18 cellular contexts compared by ENCODE assay signal in the genomic region with DNA sequence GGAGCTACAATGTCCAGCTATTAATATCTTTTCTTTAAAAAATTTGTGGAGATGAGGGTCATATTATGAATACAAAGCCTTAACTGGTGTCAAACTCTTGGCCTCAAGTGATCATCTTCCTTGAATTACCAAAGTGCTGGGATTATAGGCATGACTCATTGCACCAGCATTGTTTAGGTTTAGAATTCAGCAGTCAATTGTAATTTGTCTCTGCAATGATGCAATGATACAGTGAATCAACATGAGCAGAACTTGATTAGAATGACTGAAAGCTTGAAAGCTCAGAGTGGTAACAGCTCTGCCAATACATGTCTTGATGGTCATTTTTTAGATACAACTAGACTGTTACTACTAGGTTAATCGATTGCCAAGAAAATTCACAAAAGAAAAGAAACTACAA.
DNase-seq lines count a peak whose midpoint lies in the region; ATAC-seq and TF ChIP-seq lines count a peak whose summit lies in the region.
"Had no signal": no experiment of that assay in that cellular context is flagged by ENCODE, and none has a peak within 500 bp of the region (broad histone marks: within the 10 kb centered on the region; RNA-seq: fewer than 3 reads in every experiment).

No MANE protein-coding gene starts in this region.

- DNase-seq in BJ (ENCODE audit: low read depth) (peak; percentile 3), HS-27A (ENCODE audit: low read depth) (peak; percentile 5), amniotic epithelial cell (ENCODE audit: low read depth) (peak; percentile 88), foreskin fibroblast (peak; percentile 8 to 36), epidermal melanocyte (ENCODE audit: insufficient read length, low spot score) (no peak)
- no peak for DNase-seq in stimulated activated CD4-positive, alpha-beta T cell treated with anti-CD3 and anti-CD28 coated beads, Interleukin-1b, Interleukin-23, amount 100 ng/mL, for 48 hours
- DNase-seq: activated CD4-positive, alpha-beta T cell treated with anti-CD3 and anti-CD28 coated beads, Interleukin-2, amount 50 U/mL, for 48 hours; DMS79 treated with DMSO at 0.1 percent for 48 hours; effector memory CD8-positive, alpha-beta T cell; hypothalamus; NCI-H510A; right lobe of liver; SHP77 treated with DMSO at 0.1 percent for 48 hours; stimulated activated naive CD4-positive, alpha-beta T cell; T1000 had no signal

- CTCF ChIA-PET in BJ (lab: Yijun Ruan, JAX), result no interaction called here

- ATAC-seq in HG03521 (IDR thresholded peaks at IDR 0.05; ENCODE audit: unreplicated experiment) (no peak), HG02759 (IDR thresholded peaks at IDR 0.05; ENCODE audit: unreplicated experiment) (no peak)
- ATAC-seq: effector memory CD8-positive, alpha-beta T cell; right lobe of liver had no signal

- POLR2A ChIA-PET in BJ (lab: Charles Lee), result no interaction called here

- TF ChIP-seq CTCF in BJ (IDR thresholded peaks at IDR 0.05; ENCODE audit: insufficient read depth, low read depth, low read length) (no peak), foreskin fibroblast (IDR thresholded peaks at IDR 0.05; ENCODE audit: low read depth, low read length) (no peak)

- H3K27me3 ChIP-seq in BJ (ENCODE audit: control insufficient read depth, insufficient read depth, low read length), result no peaks in the 10 kb centered on the region
- H3K27me3 ChIP-seq: BLaER1, right lobe of liver had no signal

- H3K36me3 ChIP-seq in BJ (ENCODE audit: control insufficient read depth, insufficient read depth, low read length), result no peaks in the 10 kb centered on the region
- H3K36me3 ChIP-seq: BLaER1, right lobe of liver had no signal

- H3K4me3 ChIP-seq in BJ (ENCODE audit: low read depth, low read length) (no peak overlapping the region), foreskin fibroblast (ENCODE audit: low read depth in 1 of 2, low read length in 2 of 2) (no peak overlapping the region)
- H3K4me3 ChIP-seq: BLaER1, right lobe of liver had no signal

Comparison
In these comparisons a context has a peak if more than half of its experiments do, and no peak if none do; other contexts are left out.
1. DNase-seq: peak in BJ (single experiment), HS-27A (single experiment), amniotic epithelial cell (single experiment) and foreskin fibroblast (2 of 2); none in epidermal melanocyte (single experiment) and stimulated activated CD4-positive, alpha-beta T cell treated with anti-CD3 and anti-CD28 coated beads, Interleukin-1b, Interleukin-23, amount 100 ng/mL, for 48 hours (single experiment).